Comparison of ENCODE assay signal across 1 cellular context in the genomic region with DNA sequence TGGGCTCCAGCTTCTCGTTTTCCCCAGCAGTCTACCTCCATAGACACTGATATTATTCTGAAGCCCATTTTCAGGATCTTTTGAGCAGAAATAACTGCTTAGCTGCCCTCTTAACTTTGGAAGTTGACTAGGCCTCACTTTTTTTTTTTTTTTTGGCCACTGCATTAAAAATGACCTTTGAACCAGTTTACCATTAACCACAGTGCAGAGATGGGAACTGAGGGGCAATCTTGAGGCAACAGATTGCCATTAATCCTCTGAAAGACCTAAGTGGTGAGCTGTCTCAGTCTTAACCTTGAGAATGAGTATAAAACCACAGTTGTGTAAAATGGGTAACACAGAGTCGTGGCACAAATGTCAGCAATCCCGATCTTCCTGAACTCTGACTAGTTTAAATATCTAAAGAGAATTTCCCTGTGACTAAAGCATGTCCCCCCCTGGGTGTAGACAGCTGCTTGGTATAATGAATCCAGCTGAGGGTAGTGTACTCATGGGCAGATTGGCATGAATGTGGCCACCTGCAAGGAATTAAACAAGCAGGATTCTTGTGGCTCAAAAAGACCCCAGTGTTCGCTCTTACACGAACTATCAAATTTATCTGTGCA.
TF ChIP-seq lines count a peak whose summit lies in the region.

No MANE protein-coding gene starts in this region.

TF ChIP-seq in HepG2, 621 proteins besides CTCF, POLR2A, EP300 and RAD21 (continued from another document and continues in another):
- TF ChIP-seq NCOA2 (CRISPR knock-in tag; IDR thresholded peaks at IDR 0.05) (0 out of 2 replicates have a peak, but pooled peaks have one; percentile 17), HNRNPUL1 (IDR thresholded peaks at IDR 0.05; ENCODE audit: low read depth, low read length) (no peak), IKZF4 (CRISPR knock-in tag; IDR thresholded peaks at IDR 0.05; ENCODE audit: borderline replicate concordance, low read depth, not compliant biosample characterization) (no peak), SNRNP70 (IDR thresholded peaks at IDR 0.05; ENCODE audit: low read depth, low read length) (no peak), ZNF747 (CRISPR knock-in tag; IDR thresholded peaks at IDR 0.05; ENCODE audit: borderline replicate concordance) (no peak), NCOA1 (CRISPR knock-in tag; IDR thresholded peaks at IDR 0.05) (no peak), ZNF207 (IDR thresholded peaks at IDR 0.05; ENCODE audit: borderline replicate concordance) (no peak), HOXA7 (CRISPR knock-in tag; IDR thresholded peaks at IDR 0.05) (no peak), HMGA1 (CRISPR knock-in tag; conservative IDR thresholded peaks at IDR 0.05) (no peak), ELF3 (CRISPR knock-in tag; IDR thresholded peaks at IDR 0.05) (no peak), SMARCE1 (IDR thresholded peaks at IDR 0.05; ENCODE audit: borderline replicate concordance) (no peak), GATAD2A (CRISPR knock-in tag; IDR thresholded peaks at IDR 0.05) (peak; percentile 61), CEBPG (CRISPR knock-in tag; IDR thresholded peaks at IDR 0.05) (no peak), ZNF614 (CRISPR knock-in tag; IDR thresholded peaks at IDR 0.05; ENCODE audit: borderline replicate concordance) (peak; percentile 13; the same call in 1 of the 2 replicates), SOX13 (IDR thresholded peaks at IDR 0.05) (no peak), SOX13 (CRISPR knock-in tag; conservative IDR thresholded peaks at IDR 0.05 in 1 of 2, IDR thresholded peaks at IDR 0.05 in 1 of 2) (no peak), NFKB2 (CRISPR knock-in tag; IDR thresholded peaks at IDR 0.05; ENCODE audit: borderline replicate concordance) (no peak), KMT2B (CRISPR knock-in tag; IDR thresholded peaks at IDR 0.05) (no peak), SYNCRIP (IDR thresholded peaks at IDR 0.05; ENCODE audit: insufficient read depth, low read depth, low read length) (no peak), NBN (conservative IDR thresholded peaks at IDR 0.05) (no peak), ZNF547 (CRISPR knock-in tag; IDR thresholded peaks at IDR 0.05) (no peak), GTF3A (CRISPR knock-in tag; conservative IDR thresholded peaks at IDR 0.05) (no peak), MATR3 (CRISPR knock-in tag; IDR thresholded peaks at IDR 0.05) (no peak), ZNF101 (CRISPR knock-in tag; IDR thresholded peaks at IDR 0.05; ENCODE audit: borderline replicate concordance, low read depth) (no peak)
- TF ChIP-seq, protein P1, sequence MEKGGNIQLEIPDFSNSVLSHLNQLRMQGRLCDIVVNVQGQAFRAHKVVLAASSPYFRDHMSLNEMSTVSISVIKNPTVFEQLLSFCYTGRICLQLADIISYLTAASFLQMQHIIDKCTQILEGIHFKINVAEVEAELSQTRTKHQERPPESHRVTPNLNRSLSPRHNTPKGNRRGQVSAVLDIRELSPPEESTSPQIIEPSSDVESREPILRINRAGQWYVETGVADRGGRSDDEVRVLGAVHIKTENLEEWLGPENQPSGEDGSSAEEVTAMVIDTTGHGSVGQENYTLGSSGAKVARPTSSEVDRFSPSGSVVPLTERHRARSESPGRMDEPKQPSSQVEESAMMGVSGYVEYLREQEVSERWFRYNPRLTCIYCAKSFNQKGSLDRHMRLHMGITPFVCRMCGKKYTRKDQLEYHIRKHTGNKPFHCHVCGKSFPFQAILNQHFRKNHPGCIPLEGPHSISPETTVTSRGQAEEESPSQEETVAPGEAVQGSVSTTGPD (CRISPR knock-in tag; IDR thresholded peaks at IDR 0.05) = no peak
- TF ChIP-seq, protein P2, sequence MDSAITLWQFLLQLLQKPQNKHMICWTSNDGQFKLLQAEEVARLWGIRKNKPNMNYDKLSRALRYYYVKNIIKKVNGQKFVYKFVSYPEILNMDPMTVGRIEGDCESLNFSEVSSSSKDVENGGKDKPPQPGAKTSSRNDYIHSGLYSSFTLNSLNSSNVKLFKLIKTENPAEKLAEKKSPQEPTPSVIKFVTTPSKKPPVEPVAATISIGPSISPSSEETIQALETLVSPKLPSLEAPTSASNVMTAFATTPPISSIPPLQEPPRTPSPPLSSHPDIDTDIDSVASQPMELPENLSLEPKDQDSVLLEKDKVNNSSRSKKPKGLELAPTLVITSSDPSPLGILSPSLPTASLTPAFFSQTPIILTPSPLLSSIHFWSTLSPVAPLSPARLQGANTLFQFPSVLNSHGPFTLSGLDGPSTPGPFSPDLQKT (CRISPR knock-in tag; IDR thresholded peaks at IDR 0.05; ENCODE audit: borderline replicate concordance) = no peak
- TF ChIP-seq, protein P3, sequence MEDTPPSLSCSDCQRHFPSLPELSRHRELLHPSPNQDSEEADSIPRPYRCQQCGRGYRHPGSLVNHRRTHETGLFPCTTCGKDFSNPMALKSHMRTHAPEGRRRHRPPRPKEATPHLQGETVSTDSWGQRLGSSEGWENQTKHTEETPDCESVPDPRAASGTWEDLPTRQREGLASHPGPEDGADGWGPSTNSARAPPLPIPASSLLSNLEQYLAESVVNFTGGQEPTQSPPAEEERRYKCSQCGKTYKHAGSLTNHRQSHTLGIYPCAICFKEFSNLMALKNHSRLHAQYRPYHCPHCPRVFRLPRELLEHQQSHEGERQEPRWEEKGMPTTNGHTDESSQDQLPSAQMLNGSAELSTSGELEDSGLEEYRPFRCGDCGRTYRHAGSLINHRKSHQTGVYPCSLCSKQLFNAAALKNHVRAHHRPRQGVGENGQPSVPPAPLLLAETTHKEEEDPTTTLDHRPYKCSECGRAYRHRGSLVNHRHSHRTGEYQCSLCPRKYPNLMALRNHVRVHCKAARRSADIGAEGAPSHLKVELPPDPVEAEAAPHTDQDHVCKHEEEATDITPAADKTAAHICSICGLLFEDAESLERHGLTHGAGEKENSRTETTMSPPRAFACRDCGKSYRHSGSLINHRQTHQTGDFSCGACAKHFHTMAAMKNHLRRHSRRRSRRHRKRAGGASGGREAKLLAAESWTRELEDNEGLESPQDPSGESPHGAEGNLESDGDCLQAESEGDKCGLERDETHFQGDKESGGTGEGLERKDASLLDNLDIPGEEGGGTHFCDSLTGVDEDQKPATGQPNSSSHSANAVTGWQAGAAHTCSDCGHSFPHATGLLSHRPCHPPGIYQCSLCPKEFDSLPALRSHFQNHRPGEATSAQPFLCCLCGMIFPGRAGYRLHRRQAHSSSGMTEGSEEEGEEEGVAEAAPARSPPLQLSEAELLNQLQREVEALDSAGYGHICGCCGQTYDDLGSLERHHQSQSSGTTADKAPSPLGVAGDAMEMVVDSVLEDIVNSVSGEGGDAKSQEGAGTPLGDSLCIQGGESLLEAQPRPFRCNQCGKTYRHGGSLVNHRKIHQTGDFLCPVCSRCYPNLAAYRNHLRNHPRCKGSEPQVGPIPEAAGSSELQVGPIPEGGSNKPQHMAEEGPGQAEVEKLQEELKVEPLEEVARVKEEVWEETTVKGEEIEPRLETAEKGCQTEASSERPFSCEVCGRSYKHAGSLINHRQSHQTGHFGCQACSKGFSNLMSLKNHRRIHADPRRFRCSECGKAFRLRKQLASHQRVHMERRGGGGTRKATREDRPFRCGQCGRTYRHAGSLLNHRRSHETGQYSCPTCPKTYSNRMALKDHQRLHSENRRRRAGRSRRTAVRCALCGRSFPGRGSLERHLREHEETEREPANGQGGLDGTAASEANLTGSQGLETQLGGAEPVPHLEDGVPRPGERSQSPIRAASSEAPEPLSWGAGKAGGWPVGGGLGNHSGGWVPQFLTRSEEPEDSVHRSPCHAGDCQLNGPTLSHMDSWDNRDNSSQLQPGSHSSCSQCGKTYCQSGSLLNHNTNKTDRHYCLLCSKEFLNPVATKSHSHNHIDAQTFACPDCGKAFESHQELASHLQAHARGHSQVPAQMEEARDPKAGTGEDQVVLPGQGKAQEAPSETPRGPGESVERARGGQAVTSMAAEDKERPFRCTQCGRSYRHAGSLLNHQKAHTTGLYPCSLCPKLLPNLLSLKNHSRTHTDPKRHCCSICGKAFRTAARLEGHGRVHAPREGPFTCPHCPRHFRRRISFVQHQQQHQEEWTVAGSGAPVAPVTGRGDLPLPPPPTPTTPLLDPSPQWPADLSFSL (CRISPR knock-in tag; IDR thresholded peaks at IDR 0.05) = no peak
- TF ChIP-seq, protein P4, sequence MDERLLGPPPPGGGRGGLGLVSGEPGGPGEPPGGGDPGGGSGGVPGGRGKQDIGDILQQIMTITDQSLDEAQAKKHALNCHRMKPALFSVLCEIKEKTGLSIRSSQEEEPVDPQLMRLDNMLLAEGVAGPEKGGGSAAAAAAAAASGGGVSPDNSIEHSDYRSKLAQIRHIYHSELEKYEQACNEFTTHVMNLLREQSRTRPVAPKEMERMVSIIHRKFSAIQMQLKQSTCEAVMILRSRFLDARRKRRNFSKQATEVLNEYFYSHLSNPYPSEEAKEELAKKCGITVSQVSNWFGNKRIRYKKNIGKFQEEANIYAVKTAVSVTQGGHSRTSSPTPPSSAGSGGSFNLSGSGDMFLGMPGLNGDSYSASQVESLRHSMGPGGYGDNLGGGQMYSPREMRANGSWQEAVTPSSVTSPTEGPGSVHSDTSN (CRISPR knock-in tag; IDR thresholded peaks at IDR 0.05) = no peak
- TF ChIP-seq, protein P5, sequence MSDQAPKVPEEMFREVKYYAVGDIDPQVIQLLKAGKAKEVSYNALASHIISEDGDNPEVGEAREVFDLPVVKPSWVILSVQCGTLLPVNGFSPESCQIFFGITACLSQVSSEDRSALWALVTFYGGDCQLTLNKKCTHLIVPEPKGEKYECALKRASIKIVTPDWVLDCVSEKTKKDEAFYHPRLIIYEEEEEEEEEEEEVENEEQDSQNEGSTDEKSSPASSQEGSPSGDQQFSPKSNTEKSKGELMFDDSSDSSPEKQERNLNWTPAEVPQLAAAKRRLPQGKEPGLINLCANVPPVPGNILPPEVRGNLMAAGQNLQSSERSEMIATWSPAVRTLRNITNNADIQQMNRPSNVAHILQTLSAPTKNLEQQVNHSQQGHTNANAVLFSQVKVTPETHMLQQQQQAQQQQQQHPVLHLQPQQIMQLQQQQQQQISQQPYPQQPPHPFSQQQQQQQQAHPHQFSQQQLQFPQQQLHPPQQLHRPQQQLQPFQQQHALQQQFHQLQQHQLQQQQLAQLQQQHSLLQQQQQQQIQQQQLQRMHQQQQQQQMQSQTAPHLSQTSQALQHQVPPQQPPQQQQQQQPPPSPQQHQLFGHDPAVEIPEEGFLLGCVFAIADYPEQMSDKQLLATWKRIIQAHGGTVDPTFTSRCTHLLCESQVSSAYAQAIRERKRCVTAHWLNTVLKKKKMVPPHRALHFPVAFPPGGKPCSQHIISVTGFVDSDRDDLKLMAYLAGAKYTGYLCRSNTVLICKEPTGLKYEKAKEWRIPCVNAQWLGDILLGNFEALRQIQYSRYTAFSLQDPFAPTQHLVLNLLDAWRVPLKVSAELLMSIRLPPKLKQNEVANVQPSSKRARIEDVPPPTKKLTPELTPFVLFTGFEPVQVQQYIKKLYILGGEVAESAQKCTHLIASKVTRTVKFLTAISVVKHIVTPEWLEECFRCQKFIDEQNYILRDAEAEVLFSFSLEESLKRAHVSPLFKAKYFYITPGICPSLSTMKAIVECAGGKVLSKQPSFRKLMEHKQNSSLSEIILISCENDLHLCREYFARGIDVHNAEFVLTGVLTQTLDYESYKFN (CRISPR knock-in tag; conservative IDR thresholded peaks at IDR 0.05) = peak; percentile 69
- TF ChIP-seq, protein P6, sequence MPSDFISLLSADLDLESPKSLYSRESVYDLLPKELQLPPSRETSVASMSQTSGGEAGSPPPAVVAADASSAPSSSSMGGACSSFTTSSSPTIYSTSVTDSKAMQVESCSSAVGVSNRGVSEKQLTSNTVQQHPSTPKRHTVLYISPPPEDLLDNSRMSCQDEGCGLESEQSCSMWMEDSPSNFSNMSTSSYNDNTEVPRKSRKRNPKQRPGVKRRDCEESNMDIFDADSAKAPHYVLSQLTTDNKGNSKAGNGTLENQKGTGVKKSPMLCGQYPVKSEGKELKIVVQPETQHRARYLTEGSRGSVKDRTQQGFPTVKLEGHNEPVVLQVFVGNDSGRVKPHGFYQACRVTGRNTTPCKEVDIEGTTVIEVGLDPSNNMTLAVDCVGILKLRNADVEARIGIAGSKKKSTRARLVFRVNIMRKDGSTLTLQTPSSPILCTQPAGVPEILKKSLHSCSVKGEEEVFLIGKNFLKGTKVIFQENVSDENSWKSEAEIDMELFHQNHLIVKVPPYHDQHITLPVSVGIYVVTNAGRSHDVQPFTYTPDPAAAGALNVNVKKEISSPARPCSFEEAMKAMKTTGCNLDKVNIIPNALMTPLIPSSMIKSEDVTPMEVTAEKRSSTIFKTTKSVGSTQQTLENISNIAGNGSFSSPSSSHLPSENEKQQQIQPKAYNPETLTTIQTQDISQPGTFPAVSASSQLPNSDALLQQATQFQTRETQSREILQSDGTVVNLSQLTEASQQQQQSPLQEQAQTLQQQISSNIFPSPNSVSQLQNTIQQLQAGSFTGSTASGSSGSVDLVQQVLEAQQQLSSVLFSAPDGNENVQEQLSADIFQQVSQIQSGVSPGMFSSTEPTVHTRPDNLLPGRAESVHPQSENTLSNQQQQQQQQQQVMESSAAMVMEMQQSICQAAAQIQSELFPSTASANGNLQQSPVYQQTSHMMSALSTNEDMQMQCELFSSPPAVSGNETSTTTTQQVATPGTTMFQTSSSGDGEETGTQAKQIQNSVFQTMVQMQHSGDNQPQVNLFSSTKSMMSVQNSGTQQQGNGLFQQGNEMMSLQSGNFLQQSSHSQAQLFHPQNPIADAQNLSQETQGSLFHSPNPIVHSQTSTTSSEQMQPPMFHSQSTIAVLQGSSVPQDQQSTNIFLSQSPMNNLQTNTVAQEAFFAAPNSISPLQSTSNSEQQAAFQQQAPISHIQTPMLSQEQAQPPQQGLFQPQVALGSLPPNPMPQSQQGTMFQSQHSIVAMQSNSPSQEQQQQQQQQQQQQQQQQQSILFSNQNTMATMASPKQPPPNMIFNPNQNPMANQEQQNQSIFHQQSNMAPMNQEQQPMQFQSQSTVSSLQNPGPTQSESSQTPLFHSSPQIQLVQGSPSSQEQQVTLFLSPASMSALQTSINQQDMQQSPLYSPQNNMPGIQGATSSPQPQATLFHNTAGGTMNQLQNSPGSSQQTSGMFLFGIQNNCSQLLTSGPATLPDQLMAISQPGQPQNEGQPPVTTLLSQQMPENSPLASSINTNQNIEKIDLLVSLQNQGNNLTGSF (CRISPR knock-in tag; IDR thresholded peaks at IDR 0.05) = no peak
- TF ChIP-seq, protein P7, sequence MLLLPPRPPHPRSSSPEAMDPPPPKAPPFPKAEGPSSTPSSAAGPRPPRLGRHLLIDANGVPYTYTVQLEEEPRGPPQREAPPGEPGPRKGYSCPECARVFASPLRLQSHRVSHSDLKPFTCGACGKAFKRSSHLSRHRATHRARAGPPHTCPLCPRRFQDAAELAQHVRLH (CRISPR knock-in tag; IDR thresholded peaks at IDR 0.05; ENCODE audit: borderline replicate concordance, low read depth) = no peak
- TF ChIP-seq, protein P8, sequence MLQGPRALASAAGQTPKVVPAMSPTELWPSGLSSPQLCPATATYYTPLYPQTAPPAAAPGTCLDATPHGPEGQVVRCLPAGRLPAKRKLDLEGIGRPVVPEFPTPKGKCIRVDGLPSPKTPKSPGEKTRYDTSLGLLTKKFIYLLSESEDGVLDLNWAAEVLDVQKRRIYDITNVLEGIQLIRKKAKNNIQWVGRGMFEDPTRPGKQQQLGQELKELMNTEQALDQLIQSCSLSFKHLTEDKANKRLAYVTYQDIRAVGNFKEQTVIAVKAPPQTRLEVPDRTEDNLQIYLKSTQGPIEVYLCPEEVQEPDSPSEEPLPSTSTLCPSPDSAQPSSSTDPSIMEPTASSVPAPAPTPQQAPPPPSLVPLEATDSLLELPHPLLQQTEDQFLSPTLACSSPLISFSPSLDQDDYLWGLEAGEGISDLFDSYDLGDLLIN (CRISPR knock-in tag; IDR thresholded peaks at IDR 0.05; ENCODE audit: borderline replicate concordance) = no peak
